Comparison of ENCODE assay signal across 8 cellular contexts in the genomic region with DNA sequence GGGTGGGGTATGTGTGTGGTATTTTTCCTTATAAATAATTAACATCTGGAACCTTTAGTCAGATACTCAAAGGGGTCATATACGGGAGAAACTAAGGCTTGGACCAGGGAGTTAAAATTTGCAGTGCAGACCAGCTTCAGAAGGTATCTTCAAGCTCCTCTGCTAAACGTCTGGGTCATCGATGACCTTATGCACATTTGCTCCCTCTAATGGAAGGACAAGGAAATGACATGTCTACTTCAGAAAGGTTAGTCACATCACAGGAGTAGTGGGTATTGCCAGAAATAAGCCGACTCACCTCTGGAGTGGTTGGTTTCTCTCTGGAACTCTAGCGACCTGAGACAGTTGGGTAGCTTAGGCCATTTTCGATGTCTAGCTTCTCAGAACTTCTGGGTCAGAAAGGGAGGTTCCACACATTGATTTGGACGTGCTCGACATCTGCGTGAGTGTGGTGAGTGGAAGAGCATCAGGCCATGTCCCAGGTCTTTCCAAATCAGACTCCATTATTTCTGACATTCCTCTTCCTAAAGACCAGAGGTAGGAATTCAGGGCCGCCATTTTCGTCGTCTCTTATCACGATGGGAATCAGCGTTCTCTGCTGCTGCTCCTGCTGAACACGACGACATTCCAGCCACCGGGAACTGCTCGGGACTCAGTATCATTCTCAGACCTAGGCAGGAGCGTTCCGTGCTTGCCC. TPM values are rescaled to one million over a fixed set of nuclear protein-coding genes. Genes with fewer than 3 reads are reported as not detected.
DNase-seq lines count a peak whose midpoint lies in the region; ATAC-seq, FAIRE-seq and TF ChIP-seq lines count a peak whose summit lies in the region.

No MANE protein-coding gene starts in this region.

- ATAC-seq in activated naive CD4-positive, alpha-beta T cell treated with anti-CD3 and anti-CD28 coated beads, Interleukin-2, amount 50 U/mL, for 72 hours = peak; percentile 83 to 90
- ATAC-seq in HG02588 (IDR thresholded peaks at IDR 0.05; ENCODE audit: unreplicated experiment) (peak; percentile 63), mucosa of descending colon (peak; percentile 78), HG03521 (IDR thresholded peaks at IDR 0.05; ENCODE audit: unreplicated experiment) (no peak)

- peak in 1 of 2 donors; percentile 23 for DNase-seq in activated naive CD4-positive, alpha-beta T cell treated with anti-CD3 and anti-CD28 coated beads, Interleukin-2, amount 50 U/mL, for 72 hours (ENCODE audit: low spot score in 2 of 2)
- DNase-seq in activated naive CD4-positive, alpha-beta T cell treated with anti-CD3 and anti-CD28 coated beads, Interleukin-2, amount 50 U/mL, for 16 hours = no peak
- DNase-seq in NCI-H2029 treated with DMSO at 0.1 percent for 48 hours (lab: John Stamatoyannopoulos, UW) (peak; percentile 83), T1000 (lab: John Stamatoyannopoulos, UW) (peak; percentile 31), endothelial cell of umbilical vein (ENCODE audit: low read depth, low spot score) (peak; percentile 71), mucosa of descending colon (no peak)

- H3K9me3 Mint-ChIP-seq in activated naive CD4-positive, alpha-beta T cell treated with anti-CD3 and anti-CD28 coated beads, Interleukin-2, amount 50 U/mL, for 72 hours = no peaks in the 10 kb centered on the region

- no peaks in the 10 kb centered on the region for H4K20me1 ChIP-seq in endothelial cell of umbilical vein (replicated peaks; ENCODE audit: control insufficient read depth, extremely low read depth, insufficient read depth, low read length)

- no peak for TF ChIP-seq POLR2A in endothelial cell of umbilical vein (IDR thresholded peaks at IDR 0.05; ENCODE audit: low read depth, low read length)

- H3K4me2 ChIP-seq in endothelial cell of umbilical vein (ENCODE audit: insufficient read depth, low read length) = no peak overlapping the region

- POLR2A ChIA-PET in endothelial cell of umbilical vein (lab: Charles Lee) = interaction anchor here (1.6 kb wide), 1 partner anchor 147 kb away, joined by 4 read pairs; no protein-coding TSS in a partner anchor

- intact Hi-C loops in endothelial cell of umbilical vein (cut with micrococcal nuclease) (loop anchor here (10.0 kb wide), 1 partner anchor 450 kb away; no protein-coding TSS in a partner anchor), mucosa of descending colon (cut with DNase I, micrococcal nuclease) (loop anchor here (5.0 kb wide), 4 partner anchors 93 to 148 kb away; no protein-coding TSS in a partner anchor)

- H3K9me3 ChIP-seq in endothelial cell of umbilical vein (replicated peaks; ENCODE audit: control insufficient read depth, insufficient read depth, low read length) (no peaks in the 10 kb centered on the region), mucosa of descending colon (no peaks in the 10 kb centered on the region)

- no peaks in the 10 kb centered on the region for H3K36me3 Mint-ChIP-seq in activated naive CD4-positive, alpha-beta T cell treated with anti-CD3 and anti-CD28 coated beads, Interleukin-2, amount 50 U/mL, for 72 hours

- TF ChIP-seq CTCF in endothelial cell of umbilical vein (IDR thresholded peaks at IDR 0.05; ENCODE audit: extremely low read depth in 1 of 2, insufficient read depth in 1 of 2, low read depth in 1 of 2, low read length in 2 of 2) (peak; percentile 57 to 63), mucosa of descending colon (IDR thresholded peaks at IDR 0.05) (peak; percentile 30)

- H3K79me2 ChIP-seq in endothelial cell of umbilical vein (ENCODE audit: control insufficient read depth, insufficient read depth, low read length) = no peaks in the 10 kb centered on the region

- no peaks in the 10 kb centered on the region for H3K9me1 ChIP-seq in endothelial cell of umbilical vein (replicated peaks; ENCODE audit: control insufficient read depth, extremely low read depth, insufficient read depth, low read length)

- H3K27me3 ChIP-seq in endothelial cell of umbilical vein (ENCODE audit: control insufficient read depth in 2 of 2, insufficient read depth in 2 of 2, low read length in 2 of 2) = no peaks in the 10 kb centered on the region

- peak overlapping the region in 1 of 2 donors; percentile 21 for H3K27ac Mint-ChIP-seq in activated naive CD4-positive, alpha-beta T cell treated with anti-CD3 and anti-CD28 coated beads, Interleukin-2, amount 50 U/mL, for 72 hours

- H2AFZ ChIP-seq in endothelial cell of umbilical vein (ENCODE audit: low read depth, low read length) = no peak overlapping the region

- no peak overlapping the region for H3K9ac ChIP-seq in endothelial cell of umbilical vein (replicated peaks; ENCODE audit: extremely low read depth, insufficient read depth, low read length)

- H3K4me3 ChIP-seq in endothelial cell of umbilical vein (replicated peaks in 1 of 3; ENCODE audit: insufficient read depth in 1 of 3, low read depth in 1 of 3, low read length in 3 of 3) (no peak overlapping the region), mucosa of descending colon (no peak overlapping the region)

- no peak overlapping the region for H3K27ac ChIP-seq in endothelial cell of umbilical vein (ENCODE audit: insufficient read depth, low read depth, low read length)

- dilution Hi-C loops in endothelial cell of umbilical vein (cut with MboI; ENCODE audit: extremely low pct_ligation_motif_present, low sequenced_read_pairs) = no loop called here

- CTCF ChIA-PET in endothelial cell of umbilical vein (lab: Charles Lee) = interaction anchor here (0.6 to 9.3 kb wide), 39 partner anchors 9 to 223 kb away, joined by 3 to 351 read pairs (median 5); partner anchors contain the start of genes PXYLP1 and ZBTB38

- no peaks in the 10 kb centered on the region for H3K36me3 ChIP-seq in endothelial cell of umbilical vein (ENCODE audit: control insufficient read depth in 2 of 2, extremely low read depth in 1 of 2, insufficient read depth in 2 of 2, low read length in 2 of 2)
- H3K36me3 ChIP-seq in mucosa of descending colon (ENCODE audit: low read depth) = no peaks in the 10 kb centered on the region

- no peaks in the 10 kb centered on the region for H3K4me1 ChIP-seq in endothelial cell of umbilical vein (ENCODE audit: control insufficient read depth, extremely low read depth, insufficient read depth, low read length)
- H3K4me1 ChIP-seq in mucosa of descending colon (ENCODE audit: low read depth) = no peaks in the 10 kb centered on the region

- no TSS peak for BruUV-seq in endothelial cell of umbilical vein (replicated peaks; lab: Mats Ljungman, UMichigan)

- peak; percentile 96 for FAIRE-seq in endothelial cell of umbilical vein (lab: Jason Lieb, UNC)

TF ChIP-seq in endothelial cell of umbilical vein, 7 proteins besides CTCF, POLR2A, EP300 and RAD21:
- TF ChIP-seq JUN (IDR thresholded peaks at IDR 0.05; ENCODE audit: borderline replicate concordance, insufficient read depth, insufficient read length, low read depth) (no peak), POLR2AphosphoS5 (IDR thresholded peaks at IDR 0.05; ENCODE audit: insufficient read depth, low read depth, low read length) (no peak), FOS (IDR thresholded peaks at IDR 0.05; ENCODE audit: borderline replicate concordance, insufficient read depth, low read length) (no peak), EZH2 (IDR thresholded peaks at IDR 0.05; ENCODE audit: borderline replicate concordance, low read depth, low read length, severe bottlenecking) (no peak)

RNA-seq across cellular contexts. Expression of gene RASA2, which starts 31.8 kb away (rescaled TPM):
- 10 to 100 TPM; 27.1 to 31.1 TPM for total RNA-seq in activated naive CD4-positive, alpha-beta T cell treated with anti-CD3 and anti-CD28 coated beads, Interleukin-2, amount 50 U/mL, for 72 hours
- total RNA-seq in endothelial cell of umbilical vein (14.2 and 20.2 TPM in 2 replicates), mucosa of descending colon (10 to 100 TPM; 15.5 to 22.5 (median 21.7) TPM)
- polyA plus RNA-seq in endothelial cell of umbilical vein = 3.0 and 3.1 TPM in 2 replicates
- polyA plus RNA-seq in endothelial cell of umbilical vein (2011; cell fraction: cytosol; rRNA removed) = 2.8 and 3.5 TPM in 2 replicates
- polyA plus RNA-seq in endothelial cell of umbilical vein (2011; cell fraction: nucleus; rRNA removed) = 23.1 and 33.2 TPM in 2 replicates
- polyA plus RNA-seq in endothelial cell of umbilical vein (2012) = 6.6 and 8.6 TPM in 2 replicates
- 13.6 and 14.0 TPM in 2 replicates for polyA minus RNA-seq in endothelial cell of umbilical vein
- 4.9 TPM for polyA minus RNA-seq in endothelial cell of umbilical vein (2011; cell fraction: cytosol; rRNA and poly(A)+ RNA removed)
- 21.7 and 35.2 TPM in 2 replicates for polyA minus RNA-seq in endothelial cell of umbilical vein (2011; cell fraction: nucleus; rRNA and poly(A)+ RNA removed)

Comparison
In these comparisons a context has a peak if more than half of its experiments do, and no peak if none do; other contexts are left out.
1. DNase-seq: peak in NCI-H2029 treated with DMSO at 0.1 percent for 48 hours (single experiment), T1000 (single experiment) and endothelial cell of umbilical vein (single experiment); none in activated naive CD4-positive, alpha-beta T cell treated with anti-CD3 and anti-CD28 coated beads, Interleukin-2, amount 50 U/mL, for 16 hours (single experiment) and mucosa of descending colon (0 of 3).